ENCODE assay signal across 20 cellular contexts in the genomic region with DNA sequence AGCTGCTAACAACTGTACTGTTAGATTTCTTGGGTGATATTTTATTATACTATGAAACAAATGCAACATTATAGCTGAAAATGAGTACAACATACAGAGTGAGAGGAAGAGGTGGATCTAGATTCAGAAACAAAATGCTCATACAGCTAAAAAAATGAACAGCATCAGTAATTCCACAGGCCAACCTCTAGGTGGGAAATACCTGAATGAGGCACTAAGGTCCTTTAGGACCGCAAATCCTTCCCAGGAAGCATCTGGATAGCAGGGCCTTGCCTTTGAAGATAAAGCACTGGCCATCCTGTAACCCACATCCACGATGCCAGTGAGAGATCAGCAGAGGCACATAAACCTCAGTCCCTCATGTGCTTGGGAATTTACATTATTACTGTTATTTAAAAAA.
"Had no signal": no experiment of that assay in that cellular context is flagged by ENCODE, and none has a peak within 500 bp of the region (broad histone marks: within the 10 kb centered on the region; RNA-seq: fewer than 3 reads in every experiment).

No MANE protein-coding gene starts in this region.

- H3K27me3 Mint-ChIP-seq: central memory CD8-positive, alpha-beta T cell had no signal

- ATAC-seq: activated T-cell treated with anti-CD3 and anti-CD28 coated beads, Interleukin-2, amount 50 U/mL, for 72 hours; esophagus mucosa; gastrocnemius medialis; natural killer cell; sciatic nerve; stimulated activated effector memory CD8-positive, alpha-beta T cell treated with anti-CD3 and anti-CD28 coated beads, Interleukin-12 subunit alpha, Interleukin-12 subunit beta, amount 100 ng/mL, for 72 hours had no signal

- H3K36me3 Mint-ChIP-seq: natural killer cell; stimulated activated effector memory CD8-positive, alpha-beta T cell treated with anti-CD3 and anti-CD28 coated beads, Interleukin-12 subunit alpha, Interleukin-12 subunit beta, amount 100 ng/mL, for 72 hours had no signal

- H3K27ac ChIP-seq: colonic mucosa, gastrocnemius medialis, parathyroid adenoma, stomach had no signal

- H3K4me3 ChIP-seq: colonic mucosa, gastrocnemius medialis, smooth muscle cell, stomach had no signal

- H3K4me1 Mint-ChIP-seq: central memory CD8-positive, alpha-beta T cell; natural killer cell; stimulated activated effector memory CD8-positive, alpha-beta T cell treated with anti-CD3 and anti-CD28 coated beads, Interleukin-12 subunit alpha, Interleukin-12 subunit beta, amount 100 ng/mL, for 72 hours had no signal

- H3K9me3 ChIP-seq: colonic mucosa, gastrocnemius medialis, stomach had no signal

- H3K27me3 ChIP-seq: colonic mucosa, gastrocnemius medialis, stomach had no signal

- H3K4me3 Mint-ChIP-seq: activated T-cell treated with anti-CD3 and anti-CD28 coated beads, Interleukin-2, amount 50 U/mL, for 72 hours; central memory CD8-positive, alpha-beta T cell; natural killer cell; stimulated activated effector memory CD8-positive, alpha-beta T cell treated with anti-CD3 and anti-CD28 coated beads, Interleukin-12 subunit alpha, Interleukin-12 subunit beta, amount 100 ng/mL, for 72 hours had no signal

- DNase-seq: activated CD4-positive, alpha-beta T cell treated with anti-CD3 and anti-CD28 coated beads for 1 hour; activated effector memory CD4-positive, alpha-beta T cell treated with anti-CD3 and anti-CD28 coated beads, Interleukin-2, amount 50 U/mL, for 16 hours; activated naive CD4-positive, alpha-beta T cell treated with anti-CD3 and anti-CD28 coated beads, Interleukin-2, amount 50 U/mL, for 16 hours; activated T-cell treated with anti-CD3 and anti-CD28 coated beads, Interleukin-2, amount 50 U/mL, for 72 hours; aorta; colonic mucosa; gastrocnemius medialis; left cardiac atrium; natural killer cell; stimulated activated CD4-positive, alpha-beta T cell treated with anti-CD3 and anti-CD28 coated beads, Interleukin-4, amount 100 ng/mL, for 24 hours; stomach; T-helper 1 cell; T1000; trophoblast cell had no signal

- H3K4me1 ChIP-seq: colonic mucosa, gastrocnemius medialis, parathyroid adenoma, stomach had no signal

- H3K27ac Mint-ChIP-seq: activated T-cell treated with anti-CD3 and anti-CD28 coated beads, Interleukin-2, amount 50 U/mL, for 72 hours; natural killer cell; stimulated activated effector memory CD8-positive, alpha-beta T cell treated with anti-CD3 and anti-CD28 coated beads, Interleukin-12 subunit alpha, Interleukin-12 subunit beta, amount 100 ng/mL, for 72 hours had no signal

- H3K36me3 ChIP-seq: colonic mucosa, gastrocnemius medialis, stomach had no signal
